Comparison of ENCODE assay signal across 13 cellular contexts in genomic region chrX:13008189-13008533, GRCh38. TPM values are rescaled to one million over a fixed set of nuclear protein-coding genes. Genes with fewer than 3 reads are reported as not detected.
DNase-seq lines count a peak whose midpoint lies in the region; ATAC-seq, FAIRE-seq and TF ChIP-seq lines count a peak whose summit lies in the region.
"Had no signal": no experiment of that assay in that cellular context is flagged by ENCODE, and none has a peak within 500 bp of the region (broad histone marks: within the 10 kb centered on the region; RNA-seq: fewer than 3 reads in every experiment).

No MANE protein-coding gene starts in this region.

- peak; percentile 54 for ATAC-seq in GM21390 (IDR thresholded peaks at IDR 0.05; ENCODE audit: unreplicated experiment)
- no peak for ATAC-seq in HG02884 (IDR thresholded peaks at IDR 0.05; ENCODE audit: unreplicated experiment)
- no peak for ATAC-seq in T-helper 17 cell

- peaks cover 38 to 75% (median 67%) of the 10 kb centered on the region in 3 donors for H3K4me1 Mint-ChIP-seq in CD8-positive, alpha-beta memory T cell
- H3K4me1 Mint-ChIP-seq in T-helper 17 cell: peaks cover 40% of the 10 kb centered on the region

- FAIRE-seq in small intestine (lab: Jason Lieb, UNC): no peak

- no peak for TF ChIP-seq POLR2A in NB4 (IDR thresholded peaks at IDR 0.05; ENCODE audit: extremely low read depth, insufficient read length)

- no peak for TF ChIP-seq CTCF in NB4 (IDR thresholded peaks at IDR 0.05; ENCODE audit: low read depth, low read length)

- peak overlapping the region in 2 of 7 donors; percentile 41 to 42 for H3K4me3 Mint-ChIP-seq in CD8-positive, alpha-beta memory T cell
- H3K4me3 Mint-ChIP-seq in T-helper 17 cell: no peak overlapping the region

- H3K36me3 ChIP-seq in CD8-positive, alpha-beta memory T cell (ENCODE audit: insufficient read depth, low read length): no peaks in the 10 kb centered on the region
- H3K36me3 ChIP-seq in small intestine (ENCODE audit: control insufficient read depth in 2 of 2, insufficient read depth in 2 of 2, low read length in 2 of 2): no peaks in the 10 kb centered on the region
- H3K36me3 ChIP-seq: esophagus squamous epithelium, tibial artery had no signal

- peaks cover 0 to 18% of the 10 kb centered on the region in 2 donors for H3K27me3 Mint-ChIP-seq in CD8-positive, alpha-beta memory T cell
- no peaks in the 10 kb centered on the region for H3K27me3 Mint-ChIP-seq in T-helper 17 cell

- H3K9me3 Mint-ChIP-seq in CD8-positive, alpha-beta memory T cell: no peaks in the 10 kb centered on the region

- peaks cover 54% of the 10 kb centered on the region for H3K4me1 ChIP-seq in CD8-positive, alpha-beta memory T cell (ENCODE audit: insufficient read depth, low read length)
- H3K4me1 ChIP-seq in small intestine (ENCODE audit: control insufficient read depth in 2 of 2, insufficient read depth in 1 of 2, low read depth in 1 of 2, low read length in 1 of 2): peaks cover 0 to 10% of the 10 kb centered on the region in 2 donors

- no peak overlapping the region for H3K27ac ChIP-seq in CD8-positive, alpha-beta memory T cell (ENCODE audit: low read depth, low read length)
- no peak overlapping the region for H3K27ac ChIP-seq in small intestine (ENCODE audit: low read depth in 1 of 2, low read length in 1 of 2)

- CTCF ChIA-PET in CD8-positive, alpha-beta memory T cell (lab: Charles Lee): interaction anchor here (1.0 to 1.6 kb wide), 3 partner anchors 61 to 480 kb away, joined by 3 to 5 read pairs (median 3); no protein-coding TSS in a partner anchor

- no peak overlapping the region for H3K4me3 ChIP-seq in CD8-positive, alpha-beta memory T cell (ENCODE audit: low read length)
- H3K4me3 ChIP-seq in NB4 (ENCODE audit: low read depth, low read length): no peak overlapping the region
- H3K4me3 ChIP-seq in small intestine (ENCODE audit: low read depth in 1 of 2, low read length in 2 of 2): no peak overlapping the region
- H3K4me3 ChIP-seq: esophagus squamous epithelium, tibial artery had no signal

- H3K27me3 ChIP-seq in CD8-positive, alpha-beta memory T cell (ENCODE audit: insufficient read depth, low read length, poor library complexity, severe bottlenecking): no peaks in the 10 kb centered on the region
- H3K27me3 ChIP-seq in small intestine (ENCODE audit: control insufficient read depth in 2 of 2, insufficient read depth in 2 of 2, low read length in 2 of 2): no peaks in the 10 kb centered on the region
- H3K27me3 ChIP-seq: esophagus squamous epithelium, tibial artery had no signal

- H3K36me3 Mint-ChIP-seq in CD8-positive, alpha-beta memory T cell: peaks cover 0 to 3% (median 0%) of the 10 kb centered on the region in 3 donors
- H3K36me3 Mint-ChIP-seq in T-helper 17 cell (ENCODE audit: low read depth): no peaks in the 10 kb centered on the region

- intact Hi-C loops in posterior vena cava (cut with DNase I): no loop called here

- peak overlapping the region in 7 of 8 donors; percentile 4 to 84 (median 46) for H3K27ac Mint-ChIP-seq in CD8-positive, alpha-beta memory T cell
- H3K27ac Mint-ChIP-seq in T-helper 17 cell: no peak overlapping the region

- DNase-seq in CD8-positive, alpha-beta memory T cell: no peak
- DNase-seq in NB4 (ENCODE audit: low read depth) (peak; percentile 61), fibroblast of gingiva (ENCODE audit: low read depth) (peak; percentile 16), posterior vena cava (ENCODE audit: low spot score) (no peak), small intestine (no peak), T-helper 17 cell (no peak)
- DNase-seq: activated CD4-positive, CD25-positive, alpha-beta regulatory T cell; esophagus squamous epithelium; NCI-H2171; tibial artery had no signal

- 43 to 63% (median 54%) methylated on average over 2 of the region's 2 CpGs for WGBS in small intestine, 3 donors

- no peaks in the 10 kb centered on the region for H3K9me3 ChIP-seq in CD8-positive, alpha-beta memory T cell (ENCODE audit: low read length)
- H3K9me3 ChIP-seq in small intestine (ENCODE audit: control insufficient read depth, low read depth): no peaks in the 10 kb centered on the region
- no peaks in the 10 kb centered on the region for H3K9me3 ChIP-seq in T-helper 17 cell (ENCODE audit: control insufficient read depth, low read length, poor library complexity, severe bottlenecking)
- H3K9me3 ChIP-seq: esophagus squamous epithelium, tibial artery had no signal

- POLR2A ChIA-PET in CD8-positive, alpha-beta memory T cell (lab: Charles Lee): interaction anchor here (1.0 kb wide), 1 partner anchor 37 kb away, joined by 5 read pairs; no protein-coding TSS in a partner anchor

RNA-seq across cellular contexts. Expression of gene TMSB4X, which starts 33.3 kb away (rescaled TPM):
- 1,000 to 10,000 TPM; 3,415 to 3,478 TPM for total RNA-seq in CD8-positive, alpha-beta memory T cell
- polyA plus RNA-seq in CD8-positive, alpha-beta memory T cell: 28,788 TPM
- total RNA-seq in posterior vena cava: 1,000 to 10,000 TPM; 3,954 to 4,090 TPM
- 1,000 to 10,000 TPM; 3,848 to 6,707 (median 4,907) TPM for polyA plus RNA-seq in small intestine
- total RNA-seq in T-helper 17 cell: 1,000 to 10,000 TPM; 5,781 to 7,183 TPM

RNA-seq across cellular contexts. Expression of gene FAM9C, which starts 36.3 kb away (rescaled TPM):
- total RNA-seq in CD8-positive, alpha-beta memory T cell: not detected
- not detected for polyA plus RNA-seq in CD8-positive, alpha-beta memory T cell
- total RNA-seq in posterior vena cava: under 1 TPM in 1 of 2 donors, not detected in 1; 0.19 TPM
- polyA plus RNA-seq in small intestine: not detected
- total RNA-seq in T-helper 17 cell: not detected
- total RNA-seq: esophagus squamous epithelium, lung microvascular endothelial cell had no signal

Comparison
In these comparisons a context has a peak if more than half of its experiments do, and no peak if none do; other contexts are left out.
1. DNase-seq: peak in NB4 (single experiment) and fibroblast of gingiva (single experiment); none in CD8-positive, alpha-beta memory T cell (0 of 5), posterior vena cava (single experiment), small intestine (single experiment) and T-helper 17 cell (0 of 3).